Comparison of ENCODE assay signal across 8 cellular contexts in the genomic region with DNA sequence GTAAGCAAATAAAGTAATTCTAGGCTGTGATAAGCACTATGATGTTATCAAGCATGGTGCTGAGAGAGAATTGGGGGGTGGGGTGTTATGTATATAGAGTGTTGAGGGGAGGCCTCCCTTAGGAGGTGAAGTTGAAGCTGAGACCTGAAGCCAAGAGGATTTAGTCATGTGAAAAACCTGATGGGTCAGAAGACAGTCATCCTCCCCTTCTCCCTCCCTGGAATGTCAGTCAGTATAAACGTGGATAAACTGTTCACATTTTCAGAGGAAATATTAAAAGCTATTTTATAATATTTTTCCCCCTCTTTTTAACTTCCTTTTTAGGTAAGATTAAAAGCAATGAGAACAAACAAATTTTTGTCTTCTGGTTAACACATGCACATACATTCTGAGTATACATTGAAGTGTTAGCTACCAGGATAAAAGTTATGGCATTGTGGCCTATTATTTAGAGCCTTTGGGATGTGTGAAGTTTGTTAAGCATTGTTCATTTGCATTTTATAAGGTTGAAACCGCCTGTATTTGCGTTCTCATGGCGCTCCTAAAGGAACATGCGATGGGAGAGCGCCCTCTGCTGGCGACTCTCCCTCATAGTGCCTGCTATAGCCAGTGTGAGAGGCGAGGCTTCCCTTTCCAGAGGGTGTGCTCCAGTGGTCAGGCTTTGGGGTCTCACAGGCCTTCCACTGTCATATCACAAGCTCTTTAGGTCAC. TPM values are rescaled to one million over a fixed set of nuclear protein-coding genes. Genes with fewer than 3 reads are reported as not detected.
A peak's percentile ranks its signal among the peaks of the same experiment; 100 is the strongest.
DNase-seq lines count a peak whose midpoint lies in the region; ATAC-seq and TF ChIP-seq lines count a peak whose summit lies in the region.

No MANE protein-coding gene starts in this region.

- H3K4me1 ChIP-seq in OCI-LY1 (ENCODE audit: insufficient read depth, low read length, severe bottlenecking), result peaks cover 17% of the 10 kb centered on the region
- H3K4me1 ChIP-seq in muscle layer of colon (ENCODE audit: insufficient read depth, low read length), result peaks cover 21% of the 10 kb centered on the region

- H3K27ac ChIP-seq in OCI-LY1 (ENCODE audit: low read depth, low read length, poor library complexity, severe bottlenecking) (peak overlapping the region; percentile 17), muscle layer of colon (ENCODE audit: low read depth, low read length) (peak overlapping the region; percentile 52)

- H3K9me3 ChIP-seq in OCI-LY1 (ENCODE audit: low read length) (no peaks in the 10 kb centered on the region), muscle layer of colon (ENCODE audit: low read length) (no peaks in the 10 kb centered on the region)

- H3K9me2 ChIP-seq in OCI-LY1 (ENCODE audit: low read depth, low read length), result no peaks in the 10 kb centered on the region

- DNase-seq in HT-29 (ENCODE audit: low spot score), result peak; percentile 96
- peak; percentile 80 for DNase-seq in activated T-cell treated with anti-CD3 and anti-CD28 coated beads for 4 hours
- no peak for DNase-seq in epithelial cell of proximal tubule (ENCODE audit: low read depth)
- DNase-seq in stimulated activated CD8-positive, alpha-beta memory T cell treated with anti-CD3 and anti-CD28 coated beads, Interleukin-4, amount 100 ng/mL, for 24 hours (ENCODE audit: low read depth), result peak; percentile 65

- peaks cover 23% of the 10 kb centered on the region; the same call in 1 of the 2 replicates for H3K36me3 ChIP-seq in OCI-LY1 (ENCODE audit: insufficient read depth, low read length)
- peaks cover 21% of the 10 kb centered on the region for H3K36me3 ChIP-seq in muscle layer of colon (ENCODE audit: insufficient read depth, low read length)

- no peaks in the 10 kb centered on the region for H4K20me1 ChIP-seq in OCI-LY1 (ENCODE audit: insufficient read depth, low read length)

- TF ChIP-seq CTCF in GM12801 (IDR thresholded peaks at IDR 0.05; ENCODE audit: extremely low read depth, insufficient read length), result peak; percentile 27
- peak; percentile 96 for TF ChIP-seq CTCF in OCI-LY1 (IDR thresholded peaks at IDR 0.05; ENCODE audit: low read length)
- peak; percentile 95 for TF ChIP-seq CTCF in epithelial cell of proximal tubule (conservative IDR thresholded peaks at IDR 0.05; ENCODE audit: low read depth, low read length)

- H3K4me2 ChIP-seq in OCI-LY1 (ENCODE audit: low read length), result peak overlapping the region; percentile 20; the same call in 1 of the 2 replicates

- no peaks in the 10 kb centered on the region for H3K27me3 ChIP-seq in OCI-LY1 (ENCODE audit: insufficient read depth, low read length)
- H3K27me3 ChIP-seq in muscle layer of colon (ENCODE audit: control insufficient read depth in 1 of 2, insufficient read depth in 2 of 2, low read length in 2 of 2), result no peaks in the 10 kb centered on the region

- H3K79me2 ChIP-seq in OCI-LY1 (ENCODE audit: insufficient read depth, low read length), result no peaks in the 10 kb centered on the region

- no peaks in the 10 kb centered on the region for H3F3A ChIP-seq in OCI-LY1 (ENCODE audit: insufficient read depth, low read length)

- H3K4me3 ChIP-seq in OCI-LY1 (ENCODE audit: low read depth, low read length, poor library complexity, severe bottlenecking) (no peak overlapping the region), epithelial cell of proximal tubule (ENCODE audit: low read depth, low read length) (no peak overlapping the region), muscle layer of colon (ENCODE audit: low read depth in 1 of 2, low read length in 2 of 2) (no peak overlapping the region)

- H2AFZ ChIP-seq in OCI-LY1 (ENCODE audit: low read length), result no peak overlapping the region; the same call in 1 of the 2 replicates

- no peak for ATAC-seq in HG02973 (IDR thresholded peaks at IDR 0.05; ENCODE audit: unreplicated experiment)

- H3K9ac ChIP-seq in OCI-LY1 (ENCODE audit: low read length), result peak overlapping the region; percentile 28; the same call in 1 of the 2 replicates
- H3K9ac ChIP-seq in muscle layer of colon (ENCODE audit: low read length), result no peak overlapping the region

RNA-seq across cellular contexts. Expression of a gene that starts 35.4 kb away (rescaled TPM):
- total RNA-seq in HT-29 (2014; rRNA removed; shearing (Covaris generic)), result 101 and 103 TPM in 2 replicates
- total RNA-seq in epithelial cell of proximal tubule, result 33.8 and 44.6 TPM in 2 replicates

Comparison
In these comparisons a context has a peak if more than half of its experiments do, and no peak if none do; other contexts are left out.
1. CTCF ChIP-seq: peak in every context shown above with its lines; median percentile 96 in OCI-LY1; 95 in epithelial cell of proximal tubule; 27 in GM12801.